8 cellular contexts compared by ENCODE assay signal in genomic region chr9:17134843-17135577, GRCh38. TPM values are rescaled to one million over a fixed set of nuclear protein-coding genes. Genes with fewer than 3 reads are reported as not detected.
DNase-seq lines count a peak whose midpoint lies in the region; ATAC-seq and TF ChIP-seq lines count a peak whose summit lies in the region.

TSS of gene CNTLN (plus strand) at chr9:17135040. CDS start at chr9:17135066, 26 bp downstream.

- no peaks in the 10 kb centered on the region for H3K27me3 ChIP-seq in WERI-Rb-1 (ENCODE audit: insufficient read depth, low read depth, severe bottlenecking)
- no peaks in the 10 kb centered on the region for H3K27me3 ChIP-seq in left lung

- intact Hi-C loops in left lung (cut with DNase I) = no loop called here

- peak within 1 kb of the TSS; percentile 97 for H3K27ac ChIP-seq in WERI-Rb-1
- peak within 1 kb of the TSS; percentile 81 to 82 for H3K27ac ChIP-seq in left lung

- H3K9me3 ChIP-seq in WERI-Rb-1 (ENCODE audit: severe bottlenecking) = no peaks in the 10 kb centered on the region
- no peaks in the 10 kb centered on the region for H3K9me3 ChIP-seq in left lung

- H3K4me3 ChIP-seq in WERI-Rb-1 (ENCODE audit: low read depth, low read length) = peak within 1 kb of the TSS; percentile 73
- H3K4me3 ChIP-seq in left lung = peak within 1 kb of the TSS; percentile 77 to 85

- peak; percentile 80 to 92 (median 91) for DNase-seq in NCI-H1417 (lab: John Stamatoyannopoulos, UW)
- no peak for DNase-seq in NCI-H1417 treated with DMSO at 0.1 percent for 48 hours (lab: John Stamatoyannopoulos, UW)
- peak; percentile 93 to 96 for DNase-seq in NCI-H2081 (lab: John Stamatoyannopoulos, UW)
- DNase-seq in WERI-Rb-1 = peak; percentile 97
- DNase-seq in dermis blood vessel endothelial cell = peak; percentile 94
- DNase-seq in left lung = peak; percentile 93 to 98
- peak; percentile 26 to 80 for DNase-seq in stimulated activated CD4-positive, alpha-beta T cell treated with anti-CD3 and anti-CD28 coated beads, Interleukin-2, amount 100 ng/mL, for 24 hours

- H3K36me3 ChIP-seq in WERI-Rb-1 (peaks cover 11% of the 10 kb centered on the region), left lung (no peaks in the 10 kb centered on the region)

- ATAC-seq in HG03025 (IDR thresholded peaks at IDR 0.05; ENCODE audit: low FRiP score, unreplicated experiment) (peak; percentile 65), left lung (peak; percentile 96)

- peaks cover 0 to 24% of the 10 kb centered on the region in 2 donors for H3K4me1 ChIP-seq in left lung

- no peak for TF ChIP-seq CTCF in WERI-Rb-1 (IDR thresholded peaks at IDR 0.05; ENCODE audit: low read depth, low read length)
- TF ChIP-seq CTCF in left lung (IDR thresholded peaks at IDR 0.05) = no peak

RNA-seq across cellular contexts. Expression of gene CNTLN, which starts in this region (rescaled TPM):
- 11.3 and 12.6 TPM in 2 replicates for total RNA-seq in dermis blood vessel endothelial cell
- 1 to 10 TPM; 5.2 to 6.8 TPM for total RNA-seq in left lung
